13 cellular contexts compared by ENCODE assay signal in genomic region chr6:33915134-33915533, GRCh38.
A peak's percentile ranks its signal among the peaks of the same experiment; 100 is the strongest.
DNase-seq lines count a peak whose midpoint lies in the region; ATAC-seq and TF ChIP-seq lines count a peak whose summit lies in the region.
"Had no signal": no experiment of that assay in that cellular context is flagged by ENCODE, and none has a peak within 500 bp of the region (broad histone marks: within the 10 kb centered on the region; RNA-seq: fewer than 3 reads in every experiment).

No MANE protein-coding gene starts in this region.

- H3K36me3 Mint-ChIP-seq in activated T-cell treated with anti-CD3 and anti-CD28 coated beads, Interleukin-2, amount 50 U/mL, for 72 hours (ENCODE audit: insufficient read depth in 2 of 2) = no peaks in the 10 kb centered on the region
- no peaks in the 10 kb centered on the region for H3K36me3 Mint-ChIP-seq in T-cell
- no peaks in the 10 kb centered on the region for H3K36me3 Mint-ChIP-seq in natural killer cell
- H3K36me3 Mint-ChIP-seq in CD14-positive monocyte = no peaks in the 10 kb centered on the region

- H3K27me3 Mint-ChIP-seq in activated T-cell treated with anti-CD3 and anti-CD28 coated beads, Interleukin-2, amount 50 U/mL, for 72 hours (ENCODE audit: low read depth) = no peaks in the 10 kb centered on the region
- H3K27me3 Mint-ChIP-seq in T-cell = no peaks in the 10 kb centered on the region
- H3K27me3 Mint-ChIP-seq in natural killer cell (ENCODE audit: low read depth in 2 of 2) = peaks cover 37 to 38% of the 10 kb centered on the region in 2 donors
- H3K27me3 Mint-ChIP-seq in CD14-positive monocyte (ENCODE audit: low read depth in 3 of 3) = peaks cover 7 to 12% (median 11%) of the 10 kb centered on the region in 3 donors

- intact Hi-C loops in natural killer cell (cut with micrococcal nuclease) = no loop called here
- intact Hi-C loops in CD14-positive monocyte (cut with micrococcal nuclease) = no loop called here

- CTCF ChIA-PET in T-cell (lab: Charles Lee) = interaction anchor here in 1 of 2 donors (0.7 to 1.4 kb wide), 3 partner anchors 10 to 64 kb away, joined by 3 to 7 read pairs (median 3); no protein-coding TSS in a partner anchor

- ATAC-seq in activated T-cell treated with anti-CD3 and anti-CD28 coated beads, Interleukin-2, amount 50 U/mL, for 72 hours (replicated peaks in 1 of 2) = peak in 1 of 2 donors; percentile 18
- ATAC-seq in T-cell (replicated peaks in 1 of 4) = peak in 3 of 4 experiments; percentile 34 to 42 (median 36)
- peak in 1 of 3 donors; percentile 9 for ATAC-seq in natural killer cell
- ATAC-seq: Panc1 had no signal

- TF ChIP-seq CTCF in natural killer cell (IDR thresholded peaks at IDR 0.05) (no peak), CD14-positive monocyte (IDR thresholded peaks at IDR 0.05) (no peak)

- H3K4me3 Mint-ChIP-seq in activated T-cell treated with anti-CD3 and anti-CD28 coated beads, Interleukin-2, amount 50 U/mL, for 72 hours = peak overlapping the region; percentile 57 to 72
- peak overlapping the region in 2 of 3 donors; percentile 6 to 83 for H3K4me3 Mint-ChIP-seq in T-cell
- peak overlapping the region; percentile 83 for H3K4me3 Mint-ChIP-seq in natural killer cell
- H3K4me3 Mint-ChIP-seq in CD14-positive monocyte = peak overlapping the region in 1 of 2 donors; percentile 61

- H3K9me3 Mint-ChIP-seq in activated T-cell treated with anti-CD3 and anti-CD28 coated beads, Interleukin-2, amount 50 U/mL, for 72 hours = no peaks in the 10 kb centered on the region
- H3K9me3 Mint-ChIP-seq in T-cell (no peaks in the 10 kb centered on the region), natural killer cell (no peaks in the 10 kb centered on the region), CD14-positive monocyte (peaks cover 0 to 3% (median 0%) of the 10 kb centered on the region in 7 donors)

- H3K4me1 Mint-ChIP-seq in activated T-cell treated with anti-CD3 and anti-CD28 coated beads, Interleukin-2, amount 50 U/mL, for 72 hours (ENCODE audit: low read depth) = peaks cover 32% of the 10 kb centered on the region
- peaks cover 47 to 62% (median 51%) of the 10 kb centered on the region in 3 donors for H3K4me1 Mint-ChIP-seq in T-cell
- H3K4me1 Mint-ChIP-seq in natural killer cell = peaks cover 35 to 50% of the 10 kb centered on the region in 2 donors
- peaks cover 12% of the 10 kb centered on the region for H3K4me1 Mint-ChIP-seq in CD14-positive monocyte

- no peak for DNase-seq in activated T-cell treated with anti-CD3 and anti-CD28 coated beads, Interleukin-2, amount 50 U/mL, for 72 hours
- DNase-seq in activated T-cell treated with anti-CD3 and anti-CD28 coated beads, Interleukin-2, amount 50 U/mL, for 48 hours = no peak
- peak; percentile 2 for DNase-seq in EH (ENCODE audit: low read depth)
- peak in 12 of 34 experiments; percentile 11 to 25 (median 16) for DNase-seq in T-cell
- no peak for DNase-seq in natural killer cell
- DNase-seq in CD14-positive monocyte (ENCODE audit: low spot score) = no peak
- DNase-seq in DMS153 (lab: John Stamatoyannopoulos, UW) = no peak
- DNase-seq in effector CD4-positive, alpha-beta T cell = no peak
- DNase-seq: cerebellar nuclear complex, heart right ventricle, NCI-H446 treated with DMSO at 0.1 percent for 48 hours, trophoblast cell had no signal

- no peak overlapping the region for H3K27ac Mint-ChIP-seq in activated T-cell treated with anti-CD3 and anti-CD28 coated beads, Interleukin-2, amount 50 U/mL, for 72 hours
- peak overlapping the region; percentile 82 to 87 for H3K27ac Mint-ChIP-seq in T-cell
- H3K27ac Mint-ChIP-seq in natural killer cell = peak overlapping the region; percentile 61 to 66
- peak overlapping the region in 1 of 7 donors; percentile 9 for H3K27ac Mint-ChIP-seq in CD14-positive monocyte

- POLR2A ChIA-PET in T-cell (lab: Charles Lee) = interaction anchor here (0.6 to 1.2 kb wide), 4 partner anchors 9 to 492 kb away, joined by 3 to 5 read pairs (median 3); partner anchors contain the start of gene UQCC2 (in 1 of the 2)
